ENCODE assay signal across 8 cellular contexts in genomic region chr1:246724725-246725095, GRCh38. TPM values are rescaled to one million over a fixed set of nuclear protein-coding genes. Genes with fewer than 3 reads are reported as not detected.
DNase-seq lines count a peak whose midpoint lies in the region; ATAC-seq lines count a peak whose summit lies in the region.

No MANE protein-coding gene starts in this region.

- peak overlapping the region; percentile 57 to 61 for H3K4me3 ChIP-seq in esophagus (ENCODE audit: low read depth in 1 of 2, low read length in 2 of 2)

- H3K27me3 Mint-ChIP-seq in T-helper 1 cell treated with Interleukin-12 subunit alpha and Interleukin-12 subunit beta and Interleukin-4 antibody, amounts not matched to agents 30 μg/mL and 1 μg/mL, for 36 hours (ENCODE audit: low read depth) = peaks cover 3% of the 10 kb centered on the region

- peak overlapping the region; percentile 87 for H3K4me3 Mint-ChIP-seq in T-helper 1 cell treated with Interleukin-12 subunit alpha and Interleukin-12 subunit beta and Interleukin-4 antibody, amounts not matched to agents 30 μg/mL and 1 μg/mL, for 36 hours

- in situ Hi-C loops in KBM-7 (cut with MboI; ENCODE audit: low pct_unique_long_range_greater_than_20kb, low sequenced_read_pairs) = no loop called here

- DNase-seq in NCI-H446 (lab: John Stamatoyannopoulos, UW) (peak; percentile 37 to 40), NCI-H446 treated with DMSO at 0.1 percent for 48 hours (lab: John Stamatoyannopoulos, UW) (no peak), KBM-7 (peak; percentile 72), myocyte (ENCODE audit: low read depth) (peak; percentile 79), amniotic stem cell (lab: John Stamatoyannopoulos, UW) (no peak)

- peak overlapping the region; percentile 56 to 71 for H3K27ac ChIP-seq in esophagus (ENCODE audit: low read depth in 2 of 2, low read length in 1 of 2)

- 0 to 1% methylated on average over 13 to 14 of the region's 14 CpGs for WGBS in esophagus, 2 donors

- H3K4me1 ChIP-seq in esophagus (ENCODE audit: control insufficient read depth in 2 of 2, insufficient read depth in 2 of 2, low read length in 1 of 2) = peaks cover 0 to 2% of the 10 kb centered on the region in 2 donors

- H3K27me3 ChIP-seq in esophagus (ENCODE audit: control insufficient read depth in 1 of 2, insufficient read depth in 2 of 2, low read length in 2 of 2) = no peaks in the 10 kb centered on the region

- peaks cover 7% of the 10 kb centered on the region for H3K4me1 Mint-ChIP-seq in T-helper 1 cell treated with Interleukin-12 subunit alpha and Interleukin-12 subunit beta and Interleukin-4 antibody, amounts not matched to agents 30 μg/mL and 1 μg/mL, for 36 hours (ENCODE audit: low read depth)

- H3K36me3 Mint-ChIP-seq in T-helper 1 cell treated with Interleukin-12 subunit alpha and Interleukin-12 subunit beta and Interleukin-4 antibody, amounts not matched to agents 30 μg/mL and 1 μg/mL, for 36 hours (ENCODE audit: low read depth) = peaks cover 26% of the 10 kb centered on the region

- peaks cover 34% of the 10 kb centered on the region for H3K9me3 Mint-ChIP-seq in T-helper 1 cell treated with Interleukin-12 subunit alpha and Interleukin-12 subunit beta and Interleukin-4 antibody, amounts not matched to agents 30 μg/mL and 1 μg/mL, for 36 hours

- H3K27ac Mint-ChIP-seq in T-helper 1 cell treated with Interleukin-12 subunit alpha and Interleukin-12 subunit beta and Interleukin-4 antibody, amounts not matched to agents 30 μg/mL and 1 μg/mL, for 36 hours = peak overlapping the region; percentile 33

- H3K9me3 ChIP-seq in esophagus (ENCODE audit: control insufficient read depth in 2 of 2, insufficient read depth in 1 of 2, low read depth in 1 of 2, low read length in 1 of 2) = no peaks in the 10 kb centered on the region

- peak; percentile 8 for ATAC-seq in GM21717 (IDR thresholded peaks at IDR 0.05; ENCODE audit: unreplicated experiment)

- peaks cover 0 to 2% of the 10 kb centered on the region in 2 donors for H3K36me3 ChIP-seq in esophagus (ENCODE audit: control insufficient read depth in 2 of 2, insufficient read depth in 2 of 2, low read length in 1 of 2)

RNA-seq across cellular contexts. Expression of gene SCCPDH, which starts 0.5 kb away (rescaled TPM):
- 1 to 10 TPM; 1.2 to 3.6 TPM for polyA plus RNA-seq in esophagus
- 101 and 120 TPM in 2 replicates for total RNA-seq in myocyte
- 53.9 TPM for polyA plus RNA-seq in myocyte (2012)

Comparison
In these comparisons a context has a peak if more than half of its experiments do, and no peak if none do; other contexts are left out.
1. DNase-seq: peak in NCI-H446 (2 of 2), KBM-7 (single experiment) and myocyte (single experiment); none in NCI-H446 treated with DMSO at 0.1 percent for 48 hours (single experiment) and amniotic stem cell (single experiment).